Comparison of ENCODE assay signal across 8 cellular contexts in genomic region chr16:68265078-68265925, GRCh38. TPM values are rescaled to one million over a fixed set of nuclear protein-coding genes. Genes with fewer than 3 reads are reported as not detected.
DNase-seq lines count a peak whose midpoint lies in the region; ATAC-seq and TF ChIP-seq lines count a peak whose summit lies in the region.

No MANE protein-coding gene starts in this region.

- H3K36me3 ChIP-seq in SJCRH30 (no peaks in the 10 kb centered on the region), right atrium auricular region (peaks cover 7% of the 10 kb centered on the region)

- H3K4me1 ChIP-seq in SJCRH30 = no peaks in the 10 kb centered on the region
- peaks cover 0 to 63% of the 10 kb centered on the region in 2 donors for H3K4me1 ChIP-seq in right atrium auricular region

- TF ChIP-seq CTCF in right atrium auricular region (IDR thresholded peaks at IDR 0.05) (no peak), retinal pigment epithelial cell (conservative IDR thresholded peaks at IDR 0.05; ENCODE audit: low read depth, low read length) (no peak)

- no peaks in the 10 kb centered on the region for H3K27me3 ChIP-seq in SJCRH30
- no peaks in the 10 kb centered on the region for H3K27me3 ChIP-seq in right atrium auricular region

- H3K4me3 ChIP-seq in SJCRH30 (peak overlapping the region; percentile 87), right atrium auricular region (peak overlapping the region; percentile 86 to 95), retinal pigment epithelial cell (ENCODE audit: low read length) (peak overlapping the region; percentile 96)

- peak; percentile 12 for ATAC-seq in HG03280 (IDR thresholded peaks at IDR 0.05; ENCODE audit: unreplicated experiment)
- no peak for ATAC-seq in HG03571 (IDR thresholded peaks at IDR 0.05; ENCODE audit: unreplicated experiment)

- H3K27ac ChIP-seq in SJCRH30 (peak overlapping the region; percentile 62), right atrium auricular region (peak overlapping the region; percentile 96 to 100)

- DNase-seq in DMS79 treated with DMSO at 0.1 percent for 48 hours (lab: John Stamatoyannopoulos, UW) = peak; percentile 30
- no peak for DNase-seq in DMS79 (lab: John Stamatoyannopoulos, UW)
- peak; percentile 33 to 50 for DNase-seq in SJCRH30
- DNase-seq in amniotic stem cell (lab: John Stamatoyannopoulos, UW) = peak; percentile 36
- peak; percentile 86 for DNase-seq in right atrium auricular region (ENCODE audit: low spot score)
- no peak for DNase-seq in retinal pigment epithelial cell (ENCODE audit: low read depth)

- H3K9me3 ChIP-seq in SJCRH30 (replicated peaks) = no peaks in the 10 kb centered on the region
- no peaks in the 10 kb centered on the region for H3K9me3 ChIP-seq in right atrium auricular region

RNA-seq across cellular contexts. Expression of gene SLC7A6, which starts 1.0 kb away (rescaled TPM):
- total RNA-seq in SJCRH30 (2014; rRNA removed; shearing (Covaris generic)) = 17.4 TPM in 2 replicates
- 10 to 100 TPM; 28.9 to 51.0 TPM for total RNA-seq in right atrium auricular region

RNA-seq across cellular contexts. Expression of gene PLA2G15, which starts 20.1 kb away (rescaled TPM):
- 7.4 and 9.0 TPM in 2 replicates for total RNA-seq in SJCRH30 (2014; rRNA removed; shearing (Covaris generic))
- total RNA-seq in right atrium auricular region = 10 to 100 TPM; 28.3 to 29.1 TPM

RNA-seq across cellular contexts. Expression of gene ESRP2, which starts 29.4 kb away (rescaled TPM):
- 0.24 TPM in 1 of 2 replicates, not detected in the other for total RNA-seq in SJCRH30 (2014; rRNA removed; shearing (Covaris generic))
- total RNA-seq in right atrium auricular region = 1 to 10 TPM in 1 of 2 donors, under 1 TPM in 1; 0.59 to 1.2 TPM

RNA-seq across cellular contexts. Expression of gene SLC7A6OS, which starts 45.4 kb away (rescaled TPM):
- total RNA-seq in SJCRH30 (2014; rRNA removed; shearing (Covaris generic)) = 7.9 and 11.5 TPM in 2 replicates
- total RNA-seq in right atrium auricular region = 1 to 10 TPM; 6.8 to 8.6 TPM

RNA-seq across cellular contexts. Expression of gene PRMT7, which starts 45.5 kb away (rescaled TPM):
- 34.7 and 39.5 TPM in 2 replicates for total RNA-seq in SJCRH30 (2014; rRNA removed; shearing (Covaris generic))
- total RNA-seq in right atrium auricular region = 10 to 100 TPM; 24.5 to 35.7 TPM

Comparison
In these comparisons a context has a peak if more than half of its experiments do, and no peak if none do; other contexts are left out.
1. DNase-seq: peak in DMS79 treated with DMSO at 0.1 percent for 48 hours (single experiment), SJCRH30 (2 of 2), amniotic stem cell (single experiment) and right atrium auricular region (single experiment); none in DMS79 (single experiment) and retinal pigment epithelial cell (single experiment).
2. Peak in every context shown above with its lines, with median percentiles within 50 percentile points of each other: H3K4me3 ChIP-seq.